Comparison of ENCODE assay signal across 35 cellular contexts in the genomic region with DNA sequence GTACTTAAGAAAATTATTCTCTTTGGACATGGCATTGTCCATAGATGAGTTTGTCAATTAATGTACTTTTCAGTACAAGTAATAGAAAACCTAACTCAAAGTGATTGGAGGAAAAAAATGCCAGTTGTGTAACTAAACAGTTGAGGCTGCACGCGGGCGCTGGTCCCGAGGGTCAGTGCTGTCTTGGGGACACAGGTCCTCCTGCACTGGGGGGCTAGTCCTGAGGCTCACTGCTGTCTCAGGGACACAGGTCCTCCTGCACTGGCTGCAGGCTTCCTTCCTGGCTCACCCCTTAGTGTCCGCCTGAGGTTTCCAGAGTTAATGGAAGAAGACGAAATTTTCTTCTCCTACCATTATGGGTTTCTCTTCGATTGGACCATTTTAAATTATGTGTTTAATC.
"Had no signal": no experiment of that assay in that cellular context is flagged by ENCODE, and none has a peak within 500 bp of the region (broad histone marks: within the 10 kb centered on the region; RNA-seq: fewer than 3 reads in every experiment).

No MANE protein-coding gene starts in this region.

- H3K27ac ChIP-seq: KMS-11 had no signal

- H3K36me3 ChIP-seq: MG63 had no signal

- H3K9ac ChIP-seq: KMS-11 had no signal

- DNase-seq: Karpas-422, Kasumi-1, KG1, MG63, MM.1S, MV-4-11, NCI-H1048, NCI-H1092, NCI-H1092 treated with DMSO at 0.1 percent for 48 hours, NCI-H1105, NCI-H1105 treated with DMSO at 0.1 percent for 48 hours, NCI-H1417 treated with DMSO at 0.1 percent for 48 hours, NCI-H1436, NCI-H1436 treated with DMSO at 0.1 percent for 48 hours, NCI-H146, NCI-H1694, NCI-H1694 treated with DMSO at 0.1 percent for 48 hours, NCI-H187, NCI-H187 treated with DMSO at 0.1 percent for 48 hours, NCI-H1930, NCI-H2029, NCI-H2029 treated with DMSO at 0.1 percent for 48 hours, NCI-H2081, NCI-H2081 treated with DMSO at 0.1 percent for 48 hours, NCI-H2107, NCI-H2171, NCI-H2171 treated with DMSO at 0.1 percent for 48 hours, NCI-H2227 treated with DMSO at 0.1 percent for 48 hours, NCI-H226, NCI-H345, NCI-H446, NCI-H446 treated with DMSO at 0.1 percent for 48 hours, NCI-H510A, NCI-H510A treated with DMSO at 0.1 percent for 48 hours had no signal

- H3K9me3 ChIP-seq: MG63 had no signal

- H3K4me3 ChIP-seq: MG63 had no signal

- H3K4me2 ChIP-seq: KMS-11 had no signal
